8 cellular contexts compared by ENCODE assay signal in the genomic region with DNA sequence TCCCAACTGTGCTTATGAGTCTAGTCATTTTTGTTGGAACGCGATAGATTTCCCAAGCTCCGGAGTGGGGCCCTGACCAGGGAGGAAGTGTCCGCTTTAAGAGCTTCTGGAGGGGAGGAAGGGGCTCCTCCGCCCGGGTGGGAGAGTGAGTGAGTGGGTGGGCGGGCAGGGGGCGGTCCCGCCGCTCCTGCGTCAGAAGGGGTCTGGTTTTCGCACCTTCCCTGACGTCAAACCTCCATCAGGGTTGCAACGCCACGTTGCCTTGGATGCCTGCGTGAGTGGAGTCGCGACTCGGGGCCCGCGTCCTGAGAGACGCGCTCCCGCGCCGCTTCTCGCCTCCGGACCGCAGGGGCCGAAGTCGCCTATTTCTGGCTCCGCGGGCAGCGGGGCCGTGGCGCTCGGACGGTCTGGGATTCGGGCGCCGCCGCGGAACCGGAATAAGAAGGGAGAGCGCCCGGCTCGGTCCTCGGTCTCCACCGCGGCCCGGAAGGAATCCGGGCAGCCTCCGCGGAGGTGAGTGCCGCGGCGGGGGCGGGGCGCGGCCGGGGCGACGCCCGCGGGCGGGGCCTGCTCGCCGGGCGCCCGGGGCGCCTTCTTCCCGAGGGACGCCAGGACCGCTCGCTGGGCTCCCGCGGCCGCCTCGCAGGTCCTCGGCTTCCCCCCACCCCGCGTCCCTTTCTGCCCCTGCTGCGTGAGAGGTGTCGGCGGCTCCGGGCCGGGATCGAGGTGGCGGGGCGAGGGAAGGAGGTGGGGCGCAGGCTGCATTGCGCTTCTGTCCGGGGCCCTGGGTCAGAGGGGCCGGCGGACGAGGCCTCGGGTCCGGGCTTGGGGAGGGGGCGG. TPM values are rescaled to one million over a fixed set of nuclear protein-coding genes. Genes with fewer than 3 reads are reported as not detected.
A peak's percentile ranks its signal among the peaks of the same experiment; 100 is the strongest.
DNase-seq lines count a peak whose midpoint lies in the region; ATAC-seq lines count a peak whose summit lies in the region.

ZDBF2 (plus strand) TSS at position 230 of the 840 bp plus-strand sequence. CDS start 7,187 bp downstream, outside the sequence.

- H3K4me3 Mint-ChIP-seq in stimulated activated naive CD8-positive, alpha-beta T cell treated with anti-CD3 and anti-CD28 coated beads, Interleukin-15, amount 100 ng/mL, for 72 hours: peak within 1 kb of the TSS; percentile 91 to 96

- H3K27me3 Mint-ChIP-seq in stimulated activated naive CD8-positive, alpha-beta T cell treated with anti-CD3 and anti-CD28 coated beads, Interleukin-15, amount 100 ng/mL, for 72 hours: peaks cover 60% of the 10 kb centered on the region

- peaks cover 19% of the 10 kb centered on the region for H3K4me1 Mint-ChIP-seq in stimulated activated naive CD8-positive, alpha-beta T cell treated with anti-CD3 and anti-CD28 coated beads, Interleukin-15, amount 100 ng/mL, for 72 hours

- DNase-seq in SKM-1 treated with dmso at 0.1 percent for 144 hours (lab: John Stamatoyannopoulos, UW; ENCODE audit: unreplicated experiment): peak; percentile 33
- no peak for DNase-seq in SKM-1 (lab: John Stamatoyannopoulos, UW; ENCODE audit: unreplicated experiment)
- DNase-seq in NCI-H446 treated with DMSO at 0.1 percent for 48 hours (lab: John Stamatoyannopoulos, UW): peak; percentile 31
- DNase-seq in activated T-cell treated with anti-CD3 and anti-CD28 coated beads for 4 hours: peak; percentile 25
- peak; percentile 63 for DNase-seq in myocyte (ENCODE audit: low read depth)
- DNase-seq in stimulated activated naive CD8-positive, alpha-beta T cell treated with anti-CD3 and anti-CD28 coated beads, Interleukin-15, amount 100 ng/mL, for 72 hours: peak; percentile 59 to 65

- H3K9me3 Mint-ChIP-seq in stimulated activated naive CD8-positive, alpha-beta T cell treated with anti-CD3 and anti-CD28 coated beads, Interleukin-15, amount 100 ng/mL, for 72 hours: peaks cover 0 to 5% of the 10 kb centered on the region in 2 donors

- H3K27ac Mint-ChIP-seq in stimulated activated naive CD8-positive, alpha-beta T cell treated with anti-CD3 and anti-CD28 coated beads, Interleukin-15, amount 100 ng/mL, for 72 hours: peak within 1 kb of the TSS; percentile 95 to 96

- ATAC-seq in HG02840 (IDR thresholded peaks at IDR 0.05; ENCODE audit: low FRiP score, unreplicated experiment): peak; percentile 83
- peak; percentile 86 for ATAC-seq in esophagus mucosa
- peak; percentile 85 for ATAC-seq in stimulated activated naive CD8-positive, alpha-beta T cell treated with anti-CD3 and anti-CD28 coated beads, Interleukin-15, amount 100 ng/mL, for 72 hours

RNA-seq across cellular contexts. Expression of gene ZDBF2, which starts in this region (rescaled TPM):
- total RNA-seq in esophagus mucosa (5.6 TPM), myocyte (23.4 and 30.1 TPM in 2 replicates)
- polyA plus RNA-seq in myocyte (2012): 4.6 TPM
